Comparison of ENCODE assay signal across 8 cellular contexts in genomic region chr5:116361171-116361967, GRCh38.
DNase-seq lines count a peak whose midpoint lies in the region; ATAC-seq and TF ChIP-seq lines count a peak whose summit lies in the region.

No MANE protein-coding gene starts in this region.

- H3K36me3 Mint-ChIP-seq in natural killer cell treated with Interleukin-12 subunit alpha and Interleukin-12 subunit beta and Interleukin-15 and Interleukin-18, amount 100 ng/mL, for 72 hours = peaks cover 5% of the 10 kb centered on the region

- no peak overlapping the region for H3K4me3 Mint-ChIP-seq in natural killer cell treated with Interleukin-12 subunit alpha and Interleukin-12 subunit beta and Interleukin-15 and Interleukin-18, amount 100 ng/mL, for 72 hours

- H3K9ac ChIP-seq in iPS-20b (ENCODE audit: low read depth, low read length) (peak overlapping the region; percentile 12; the same call in 1 of the 2 replicates), skeletal muscle satellite cell (ENCODE audit: low read depth, low read length) (no peak overlapping the region)

- DNase-seq in H7 (peak; percentile 85), brain microvascular endothelial cell (peak; percentile 18), KG1 (lab: John Stamatoyannopoulos, UW) (no peak), GDM1 (lab: John Stamatoyannopoulos, UW) (no peak)
- DNase-seq in natural killer cell treated with Interleukin-12 subunit alpha and Interleukin-12 subunit beta and Interleukin-15 and Interleukin-18, amount 100 ng/mL, for 72 hours (ENCODE audit: low spot score) = no peak

- H3K27me3 Mint-ChIP-seq in natural killer cell treated with Interleukin-12 subunit alpha and Interleukin-12 subunit beta and Interleukin-15 and Interleukin-18, amount 100 ng/mL, for 72 hours = no peaks in the 10 kb centered on the region

- H3K36me3 ChIP-seq in H7 (replicated peaks; ENCODE audit: control insufficient read depth, insufficient read depth, low read length) = no peaks in the 10 kb centered on the region
- H3K36me3 ChIP-seq in brain microvascular endothelial cell (replicated peaks) = no peaks in the 10 kb centered on the region
- no peaks in the 10 kb centered on the region for H3K36me3 ChIP-seq in iPS-20b (ENCODE audit: insufficient read depth, low read depth, low read length)
- H3K36me3 ChIP-seq in skeletal muscle satellite cell (ENCODE audit: insufficient read depth, low read length) = no peaks in the 10 kb centered on the region

- H3K9me3 Mint-ChIP-seq in natural killer cell treated with Interleukin-12 subunit alpha and Interleukin-12 subunit beta and Interleukin-15 and Interleukin-18, amount 100 ng/mL, for 72 hours = no peaks in the 10 kb centered on the region

- peak; percentile 53 for TF ChIP-seq CTCF in brain microvascular endothelial cell (IDR thresholded peaks at IDR 0.05; ENCODE audit: low read depth, low read length, missing control alignments)

- no peak overlapping the region for H3K27ac Mint-ChIP-seq in natural killer cell treated with Interleukin-12 subunit alpha and Interleukin-12 subunit beta and Interleukin-15 and Interleukin-18, amount 100 ng/mL, for 72 hours

- H3K27me3 ChIP-seq in H7 (ENCODE audit: control insufficient read depth, insufficient read depth, low read length) (no peaks in the 10 kb centered on the region), brain microvascular endothelial cell (replicated peaks) (no peaks in the 10 kb centered on the region), iPS-20b (ENCODE audit: insufficient read depth, low read length) (peaks cover 24% of the 10 kb centered on the region), skeletal muscle satellite cell (ENCODE audit: control insufficient read depth, insufficient read depth, low read length) (no peaks in the 10 kb centered on the region)

- no peaks in the 10 kb centered on the region for H3K9me3 ChIP-seq in iPS-20b (ENCODE audit: insufficient read depth, low read depth, low read length)
- no peaks in the 10 kb centered on the region for H3K9me3 ChIP-seq in skeletal muscle satellite cell (replicated peaks; ENCODE audit: low read length)

- H3K4me2 ChIP-seq in skeletal muscle satellite cell (ENCODE audit: low read length) = peak overlapping the region; percentile 20

- in situ Hi-C loops in brain microvascular endothelial cell (cut with HindIII; ENCODE audit: low pct_ligation_motif_present, low sequenced_read_pairs) = no loop called here

- ATAC-seq in natural killer cell treated with Interleukin-12 subunit alpha and Interleukin-12 subunit beta and Interleukin-15 and Interleukin-18, amount 100 ng/mL, for 72 hours = no peak
- no peak for ATAC-seq in GM21360 (IDR thresholded peaks at IDR 0.05; ENCODE audit: unreplicated experiment)

- no peaks in the 10 kb centered on the region for H3K4me1 ChIP-seq in iPS-20b (ENCODE audit: insufficient read depth, low read length)
- H3K4me1 ChIP-seq in skeletal muscle satellite cell (ENCODE audit: control insufficient read depth, insufficient read depth, low read length) = no peaks in the 10 kb centered on the region

- H3K4me1 Mint-ChIP-seq in natural killer cell treated with Interleukin-12 subunit alpha and Interleukin-12 subunit beta and Interleukin-15 and Interleukin-18, amount 100 ng/mL, for 72 hours (ENCODE audit: low read depth in 2 of 2) = peaks cover 0 to 5% of the 10 kb centered on the region in 2 donors

- H3K27ac ChIP-seq in brain microvascular endothelial cell (no peak overlapping the region), iPS-20b (ENCODE audit: low read length) (no peak overlapping the region)

- H3K4me3 ChIP-seq in H7 (ENCODE audit: insufficient read depth, low read depth, low read length) (peak overlapping the region; percentile 40; the same call in 1 of the 2 replicates), brain microvascular endothelial cell (ENCODE audit: low read depth, low read length) (peak overlapping the region; percentile 51), iPS-20b (ENCODE audit: low read length) (peak overlapping the region; percentile 53; the same call in 1 of the 2 replicates), skeletal muscle satellite cell (ENCODE audit: low read length) (no peak overlapping the region)

Comparison
In these comparisons a context has a peak if more than half of its experiments do, and no peak if none do; other contexts are left out.
1. DNase-seq: peak in H7 (single experiment) and brain microvascular endothelial cell (single experiment); none in KG1 (single experiment), natural killer cell treated with Interleukin-12 subunit alpha and Interleukin-12 subunit beta and Interleukin-15 and Interleukin-18, amount 100 ng/mL, for 72 hours (single experiment) and GDM1 (single experiment).